In genomic region chr2:213188533-213188867, GRCh38 we compare ENCODE assay signal across 1 cellular context.
TF ChIP-seq lines count a peak whose summit lies in the region.

No MANE protein-coding gene starts in this region.

TF ChIP-seq in A549, 52 proteins besides CTCF, POLR2A, EP300 and RAD21 (continued from another document):
- no peak for TF ChIP-seq ZSCAN20 (CRISPR knock-in tag; IDR thresholded peaks at IDR 0.05)
